27 cellular contexts compared by ENCODE assay signal in genomic region chr4:41199788-41200187, GRCh38. TPM values are rescaled to one million over a fixed set of nuclear protein-coding genes. Genes with fewer than 3 reads are reported as not detected.
A peak's percentile ranks its signal among the peaks of the same experiment; 100 is the strongest.
DNase-seq lines count a peak whose midpoint lies in the region; ATAC-seq, FAIRE-seq and TF ChIP-seq lines count a peak whose summit lies in the region.
"Had no signal": no experiment of that assay in that cellular context is flagged by ENCODE, and none has a peak within 500 bp of the region (broad histone marks: within the 10 kb centered on the region; RNA-seq: fewer than 3 reads in every experiment).

No MANE protein-coding gene starts in this region.

- H3K79me2 ChIP-seq in endothelial cell of umbilical vein (ENCODE audit: control insufficient read depth, insufficient read depth, low read length), result peaks cover 90% of the 10 kb centered on the region

- H3K4me3 Mint-ChIP-seq in natural killer cell treated with Interleukin-12 subunit alpha and Interleukin-12 subunit beta and Interleukin-15 and Interleukin-18, amount 100 ng/mL, for 72 hours, result no peak overlapping the region
- H3K4me3 Mint-ChIP-seq in natural killer cell, result no peak overlapping the region
- H3K4me3 Mint-ChIP-seq in T-helper 17 cell, result no peak overlapping the region
- H3K4me3 Mint-ChIP-seq: CD4-positive, alpha-beta T cell; GM23338 had no signal

- peak; percentile 37 to 46 for ATAC-seq in natural killer cell treated with Interleukin-12 subunit alpha and Interleukin-12 subunit beta and Interleukin-15 and Interleukin-18, amount 100 ng/mL, for 72 hours
- ATAC-seq in natural killer cell (no peak), HG03175 (IDR thresholded peaks at IDR 0.05; ENCODE audit: unreplicated experiment) (no peak), GM18858 (IDR thresholded peaks at IDR 0.05; ENCODE audit: unreplicated experiment) (no peak), T-helper 17 cell (no peak)
- ATAC-seq: GM23338, Panc1 had no signal

- peak overlapping the region in 1 of 2 donors; percentile 42 for H3K27ac Mint-ChIP-seq in natural killer cell treated with Interleukin-12 subunit alpha and Interleukin-12 subunit beta and Interleukin-15 and Interleukin-18, amount 100 ng/mL, for 72 hours
- H3K27ac Mint-ChIP-seq in natural killer cell (no peak overlapping the region), T-helper 17 cell (no peak overlapping the region)
- H3K27ac Mint-ChIP-seq: CD4-positive, alpha-beta T cell; GM23338 had no signal

- H3K27me3 ChIP-seq in endothelial cell of umbilical vein (ENCODE audit: control insufficient read depth in 2 of 2, insufficient read depth in 2 of 2, low read length in 2 of 2), result no peaks in the 10 kb centered on the region
- H3K27me3 ChIP-seq: BLaER1, SJCRH30 had no signal

- H3K9me3 Mint-ChIP-seq in natural killer cell treated with Interleukin-12 subunit alpha and Interleukin-12 subunit beta and Interleukin-15 and Interleukin-18, amount 100 ng/mL, for 72 hours, result peaks cover 8% of the 10 kb centered on the region
- H3K9me3 Mint-ChIP-seq in natural killer cell, result no peaks in the 10 kb centered on the region
- H3K9me3 Mint-ChIP-seq: CD4-positive, alpha-beta T cell; GM23338 had no signal

- H3K4me3 ChIP-seq in endothelial cell of umbilical vein (replicated peaks in 1 of 3; ENCODE audit: insufficient read depth in 1 of 3, low read depth in 1 of 3, low read length in 3 of 3), result no peak overlapping the region
- H3K4me3 ChIP-seq: BLaER1, GM23338, HAP-1, SJCRH30 had no signal

- H4K20me1 ChIP-seq in endothelial cell of umbilical vein (replicated peaks; ENCODE audit: control insufficient read depth, extremely low read depth, insufficient read depth, low read length), result no peaks in the 10 kb centered on the region

- no peak overlapping the region for H2AFZ ChIP-seq in endothelial cell of umbilical vein (ENCODE audit: low read depth, low read length)
- H2AFZ ChIP-seq: GM23338 had no signal

- H3K9me3 ChIP-seq in endothelial cell of umbilical vein (replicated peaks; ENCODE audit: control insufficient read depth, insufficient read depth, low read length) (no peaks in the 10 kb centered on the region), T-helper 17 cell (ENCODE audit: control insufficient read depth, low read length, poor library complexity, severe bottlenecking) (no peaks in the 10 kb centered on the region)
- H3K9me3 ChIP-seq: HAP-1, SJCRH30 had no signal

- intact Hi-C loops in natural killer cell (cut with micrococcal nuclease), result no loop called here
- intact Hi-C loops in endothelial cell of umbilical vein (cut with micrococcal nuclease), result no loop called here

- no peak for DNase-seq in natural killer cell treated with Interleukin-12 subunit alpha and Interleukin-12 subunit beta and Interleukin-15 and Interleukin-18, amount 100 ng/mL, for 72 hours (ENCODE audit: low spot score)
- DNase-seq in natural killer cell, result no peak
- peak; percentile 33 for DNase-seq in SK-MEL-5 (ENCODE audit: low read depth, low spot score)
- DNase-seq in endothelial cell of umbilical vein (ENCODE audit: low read depth, low spot score), result peak; percentile 66
- no peak for DNase-seq in T-helper 17 cell
- DNase-seq: CD4-positive, alpha-beta T cell; COR-L47; DMS 273 treated with DMSO at 0.1 percent for 48 hours; DMS79 treated with DMSO at 0.1 percent for 48 hours; KG1; NCI-H1092 treated with DMSO at 0.1 percent for 48 hours; NCI-H146; NCI-H2029 treated with DMSO at 0.1 percent for 48 hours; NCI-H226; NCI-H510A treated with DMSO at 0.1 percent for 48 hours; NCI-H774; NK-92 treated with Interleukin-12 subunit alpha and Interleukin-12 subunit beta, amount 100 ng/mL, for 24 hours; SJCRH30 had no signal

- no peaks in the 10 kb centered on the region for H3K36me3 Mint-ChIP-seq in natural killer cell treated with Interleukin-12 subunit alpha and Interleukin-12 subunit beta and Interleukin-15 and Interleukin-18, amount 100 ng/mL, for 72 hours
- H3K36me3 Mint-ChIP-seq in natural killer cell (no peaks in the 10 kb centered on the region), T-helper 17 cell (ENCODE audit: low read depth) (no peaks in the 10 kb centered on the region)

- H3K27me3 Mint-ChIP-seq in natural killer cell treated with Interleukin-12 subunit alpha and Interleukin-12 subunit beta and Interleukin-15 and Interleukin-18, amount 100 ng/mL, for 72 hours, result peaks cover 21 to 29% of the 10 kb centered on the region in 2 donors
- H3K27me3 Mint-ChIP-seq in natural killer cell (ENCODE audit: low read depth in 2 of 2), result peaks cover 4 to 7% of the 10 kb centered on the region in 2 donors
- peaks cover 28% of the 10 kb centered on the region for H3K27me3 Mint-ChIP-seq in T-helper 17 cell

- no peak for TF ChIP-seq POLR2A in endothelial cell of umbilical vein (IDR thresholded peaks at IDR 0.05; ENCODE audit: low read depth, low read length)

- peak overlapping the region; percentile 8 for H3K9ac ChIP-seq in endothelial cell of umbilical vein (replicated peaks; ENCODE audit: extremely low read depth, insufficient read depth, low read length)
- H3K9ac ChIP-seq: BLaER1 had no signal

- dilution Hi-C loops in endothelial cell of umbilical vein (cut with MboI; ENCODE audit: extremely low pct_ligation_motif_present, low sequenced_read_pairs), result loop anchor here (25.0 kb wide), 1 partner anchor 262 kb away; no protein-coding TSS in a partner anchor

- BruUV-seq in endothelial cell of umbilical vein (replicated peaks; lab: Mats Ljungman, UMichigan), result no TSS peak

- H3K4me1 ChIP-seq in endothelial cell of umbilical vein (ENCODE audit: control insufficient read depth, extremely low read depth, insufficient read depth, low read length), result peaks cover 68% of the 10 kb centered on the region

- no peaks in the 10 kb centered on the region for H3K36me3 ChIP-seq in endothelial cell of umbilical vein (ENCODE audit: control insufficient read depth in 2 of 2, extremely low read depth in 1 of 2, insufficient read depth in 2 of 2, low read length in 2 of 2)
- H3K36me3 ChIP-seq: BLaER1, HAP-1, SJCRH30 had no signal

- FAIRE-seq in endothelial cell of umbilical vein (lab: Jason Lieb, UNC), result peak; percentile 71
- FAIRE-seq: GM12891 had no signal

- H3K9me1 ChIP-seq in endothelial cell of umbilical vein (replicated peaks; ENCODE audit: control insufficient read depth, extremely low read depth, insufficient read depth, low read length), result no peaks in the 10 kb centered on the region

- in situ Hi-C loops in SK-MEL-5 (cut with HindIII; ENCODE audit: low pct_unique_long_range_greater_than_20kb, low sequenced_read_pairs), result no loop called here

- H3K27ac ChIP-seq in endothelial cell of umbilical vein (ENCODE audit: insufficient read depth, low read depth, low read length), result peak overlapping the region; percentile 22
- H3K27ac ChIP-seq: BLaER1, HL-60, SJCRH30 had no signal

- H3K4me1 Mint-ChIP-seq in natural killer cell treated with Interleukin-12 subunit alpha and Interleukin-12 subunit beta and Interleukin-15 and Interleukin-18, amount 100 ng/mL, for 72 hours (ENCODE audit: low read depth in 2 of 2), result peaks cover 0 to 8% of the 10 kb centered on the region in 2 donors
- H3K4me1 Mint-ChIP-seq in natural killer cell (no peaks in the 10 kb centered on the region), T-helper 17 cell (no peaks in the 10 kb centered on the region)

- peak overlapping the region; percentile 35 for H3K4me2 ChIP-seq in endothelial cell of umbilical vein (ENCODE audit: insufficient read depth, low read length)
- H3K4me2 ChIP-seq: BLaER1, GM23338 had no signal

- POLR2A ChIA-PET in endothelial cell of umbilical vein (lab: Charles Lee), result no interaction called here

- CTCF ChIA-PET in endothelial cell of umbilical vein (lab: Charles Lee), result interaction anchor here (0.8 to 3.1 kb wide), 11 partner anchors 10 to 223 kb away, joined by 3 to 10 read pairs (median 5); partner anchors contain the start of gene APBB2

- TF ChIP-seq CTCF in natural killer cell (IDR thresholded peaks at IDR 0.05) (no peak), endothelial cell of umbilical vein (IDR thresholded peaks at IDR 0.05; ENCODE audit: extremely low read depth in 1 of 2, insufficient read depth in 1 of 2, low read depth in 1 of 2, low read length in 2 of 2) (no peak)

TF ChIP-seq in endothelial cell of umbilical vein, 7 proteins besides CTCF, POLR2A, EP300 and RAD21 (continues in another document):
- TF ChIP-seq FOS (IDR thresholded peaks at IDR 0.05; ENCODE audit: borderline replicate concordance, insufficient read depth, low read length), result peak; percentile 20

RNA-seq across cellular contexts. Expression of gene APBB2, which starts 14.6 kb away (rescaled TPM):
- 10 to 100 TPM; 18.7 to 31.9 TPM for total RNA-seq in natural killer cell treated with Interleukin-12 subunit alpha and Interleukin-12 subunit beta and Interleukin-15 and Interleukin-18, amount 100 ng/mL, for 72 hours
- total RNA-seq in natural killer cell (under 1 TPM in 2 of 3 donors, not detected in 1; 0.38 to 0.48 TPM), endothelial cell of umbilical vein (124 and 162 TPM in 2 replicates), T-helper 17 cell (under 1 TPM; 0.60 to 0.65 TPM)
- 10.9 and 15.5 TPM in 2 replicates for total RNA-seq in SK-MEL-5 (2014; rRNA removed; shearing (Covaris generic))
- 12.2 and 14.4 TPM in 2 replicates for polyA plus RNA-seq in SK-MEL-5 (2015; cell fraction: cytosol; rRNA removed)
- polyA plus RNA-seq in SK-MEL-5 (2015; cell fraction: nucleus; rRNA removed), result 10.0 and 15.4 TPM in 2 replicates
- 66.7 and 79.8 TPM in 2 replicates for polyA plus RNA-seq in endothelial cell of umbilical vein
- polyA plus RNA-seq in endothelial cell of umbilical vein (2011; cell fraction: cytosol; rRNA removed), result 76.8 and 80.8 TPM in 2 replicates
- polyA plus RNA-seq in endothelial cell of umbilical vein (2011; cell fraction: nucleus; rRNA removed), result 189 and 206 TPM in 2 replicates
- polyA plus RNA-seq in endothelial cell of umbilical vein (2012), result 103 and 128 TPM in 2 replicates
- polyA minus RNA-seq in endothelial cell of umbilical vein, result 174 and 191 TPM in 2 replicates
- 6.2 TPM for polyA minus RNA-seq in endothelial cell of umbilical vein (2011; cell fraction: cytosol; rRNA and poly(A)+ RNA removed)
- 240 and 313 TPM in 2 replicates for polyA minus RNA-seq in endothelial cell of umbilical vein (2011; cell fraction: nucleus; rRNA and poly(A)+ RNA removed)

RNA-seq across cellular contexts. Expression of gene UCHL1, which starts 56.9 kb away (rescaled TPM):
- total RNA-seq in natural killer cell treated with Interleukin-12 subunit alpha and Interleukin-12 subunit beta and Interleukin-15 and Interleukin-18, amount 100 ng/mL, for 72 hours, result 1 to 10 TPM; 1.9 to 2.7 TPM
- total RNA-seq in natural killer cell (not detected), endothelial cell of umbilical vein (328 and 501 TPM in 2 replicates), T-helper 17 cell (not detected)
- total RNA-seq in SK-MEL-5 (2014; rRNA removed; shearing (Covaris generic)), result not detected in 2 replicates
- polyA plus RNA-seq in SK-MEL-5 (2015; cell fraction: cytosol; rRNA removed), result not detected in 2 replicates
- not detected in 2 replicates for polyA plus RNA-seq in SK-MEL-5 (2015; cell fraction: nucleus; rRNA removed)
- polyA plus RNA-seq in endothelial cell of umbilical vein, result 915 and 1,128 TPM in 2 replicates
- polyA plus RNA-seq in endothelial cell of umbilical vein (2011; cell fraction: cytosol; rRNA removed), result 796 and 883 TPM in 2 replicates
- polyA plus RNA-seq in endothelial cell of umbilical vein (2011; cell fraction: nucleus; rRNA removed), result 1,314 and 1,532 TPM in 2 replicates
- polyA plus RNA-seq in endothelial cell of umbilical vein (2012), result 549 and 657 TPM in 2 replicates
- polyA minus RNA-seq in endothelial cell of umbilical vein, result 243 and 281 TPM in 2 replicates
- polyA minus RNA-seq in endothelial cell of umbilical vein (2011; cell fraction: cytosol; rRNA and poly(A)+ RNA removed), result not detected
- polyA minus RNA-seq in endothelial cell of umbilical vein (2011; cell fraction: nucleus; rRNA and poly(A)+ RNA removed), result 91.5 and 114 TPM in 2 replicates
- total RNA-seq: CD4-positive, alpha-beta T cell; HT-29 had no signal

Comparison
In these comparisons a context has a peak if more than half of its experiments do, and no peak if none do; other contexts are left out.
1. ATAC-seq: peak in natural killer cell treated with Interleukin-12 subunit alpha and Interleukin-12 subunit beta and Interleukin-15 and Interleukin-18, amount 100 ng/mL, for 72 hours (2 of 2); none in natural killer cell (0 of 3), HG03175 (single experiment), GM18858 (single experiment) and T-helper 17 cell (single experiment).
2. DNase-seq: peak in SK-MEL-5 (single experiment) and endothelial cell of umbilical vein (single experiment); none in natural killer cell treated with Interleukin-12 subunit alpha and Interleukin-12 subunit beta and Interleukin-15 and Interleukin-18, amount 100 ng/mL, for 72 hours (single experiment), natural killer cell (single experiment) and T-helper 17 cell (0 of 3).
3. RNA of gene UCHL1, which starts 56.9 kb away (total RNA-seq): 328 to 501 TPM in endothelial cell of umbilical vein; 1.9 to 2.7 TPM in natural killer cell treated with Interleukin-12 subunit alpha and Interleukin-12 subunit beta and Interleukin-15 and Interleukin-18, amount 100 ng/mL, for 72 hours, not detected in natural killer cell, not detected in T-helper 17 cell and not detected in SK-MEL-5; every median in the first group is over 10 times any median in the second.